ENCODE assay signal across 1 cellular context in genomic region chr1:235090406-235091069, GRCh38.
TF ChIP-seq lines count a peak whose summit lies in the region.

No MANE protein-coding gene starts in this region.

TF ChIP-seq in K562, 482 proteins besides CTCF, POLR2A, EP300 and RAD21 (continued from another document and continues in another):
- TF ChIP-seq HMGXB4 (CRISPR knock-in tag; IDR thresholded peaks at IDR 0.05) (no peak), MXI1 (IDR thresholded peaks at IDR 0.05; ENCODE audit: low read depth, low read length) (no peak), PHF20 (IDR thresholded peaks at IDR 0.05; ENCODE audit: partially characterized antibody) (no peak), BCOR (IDR thresholded peaks at IDR 0.05) (peak; percentile 59; the same call in 1 of the 2 replicates), NR2F6 (CRISPR knock-in tag; IDR thresholded peaks at IDR 0.05) (no peak), RB1 (IDR thresholded peaks at IDR 0.05; ENCODE audit: low read depth) (no peak; the same call in 1 of the 2 replicates), THRA (IDR thresholded peaks at IDR 0.05) (no peak), ETV5 (CRISPR knock-in tag; IDR thresholded peaks at IDR 0.05; ENCODE audit: low read depth) (no peak; the same call in 1 of the 2 replicates), MTA1 (IDR thresholded peaks at IDR 0.05; ENCODE audit: borderline replicate concordance) (peak; percentile 73; the same call in 1 of the 2 replicates), MCM7 (IDR thresholded peaks at IDR 0.05) (no peak), PTTG1 (tag; IDR thresholded peaks at IDR 0.05; ENCODE audit: low read depth) (no peak), ZNF511 (CRISPR knock-in tag; IDR thresholded peaks at IDR 0.05) (no peak; the same call in 1 of the 2 replicates), ESRRA (IDR thresholded peaks at IDR 0.05; ENCODE audit: borderline replicate concordance, low read depth) (no peak), CCAR2 (IDR thresholded peaks at IDR 0.05; ENCODE audit: low read depth, low read length) (no peak), IRF2 (CRISPR knock-in tag; IDR thresholded peaks at IDR 0.05) (no peak), SREBF2 (CRISPR knock-in tag; IDR thresholded peaks at IDR 0.05) (no peak), ZNF239 (CRISPR knock-in tag; IDR thresholded peaks at IDR 0.05) (no peak), TCF15 (CRISPR knock-in tag; IDR thresholded peaks at IDR 0.05) (no peak), XRCC3 (IDR thresholded peaks at IDR 0.05) (no peak), PATZ1 (CRISPR knock-in tag; IDR thresholded peaks at IDR 0.05; ENCODE audit: borderline replicate concordance) (no peak), SMARCA5 (IDR thresholded peaks at IDR 0.05) (no peak), BMI1 (IDR thresholded peaks at IDR 0.05; ENCODE audit: low read length) (no peak), WHSC1 (IDR thresholded peaks at IDR 0.05; ENCODE audit: low read length) (no peak), ELF4 (CRISPR knock-in tag; IDR thresholded peaks at IDR 0.05) (0 out of 2 replicates have a peak, but pooled peaks have one; percentile 5), TARDBP (IDR thresholded peaks at IDR 0.05) (peak; percentile 71; the same call in 1 of the 2 replicates)
- TF ChIP-seq, protein P1, sequence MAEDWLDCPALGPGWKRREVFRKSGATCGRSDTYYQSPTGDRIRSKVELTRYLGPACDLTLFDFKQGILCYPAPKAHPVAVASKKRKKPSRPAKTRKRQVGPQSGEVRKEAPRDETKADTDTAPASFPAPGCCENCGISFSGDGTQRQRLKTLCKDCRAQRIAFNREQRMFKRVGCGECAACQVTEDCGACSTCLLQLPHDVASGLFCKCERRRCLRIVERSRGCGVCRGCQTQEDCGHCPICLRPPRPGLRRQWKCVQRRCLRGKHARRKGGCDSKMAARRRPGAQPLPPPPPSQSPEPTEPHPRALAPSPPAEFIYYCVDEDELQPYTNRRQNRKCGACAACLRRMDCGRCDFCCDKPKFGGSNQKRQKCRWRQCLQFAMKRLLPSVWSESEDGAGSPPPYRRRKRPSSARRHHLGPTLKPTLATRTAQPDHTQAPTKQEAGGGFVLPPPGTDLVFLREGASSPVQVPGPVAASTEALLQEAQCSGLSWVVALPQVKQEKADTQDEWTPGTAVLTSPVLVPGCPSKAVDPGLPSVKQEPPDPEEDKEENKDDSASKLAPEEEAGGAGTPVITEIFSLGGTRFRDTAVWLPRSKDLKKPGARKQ (CRISPR knock-in tag; IDR thresholded peaks at IDR 0.05), result no peak
- TF ChIP-seq, protein P2, sequence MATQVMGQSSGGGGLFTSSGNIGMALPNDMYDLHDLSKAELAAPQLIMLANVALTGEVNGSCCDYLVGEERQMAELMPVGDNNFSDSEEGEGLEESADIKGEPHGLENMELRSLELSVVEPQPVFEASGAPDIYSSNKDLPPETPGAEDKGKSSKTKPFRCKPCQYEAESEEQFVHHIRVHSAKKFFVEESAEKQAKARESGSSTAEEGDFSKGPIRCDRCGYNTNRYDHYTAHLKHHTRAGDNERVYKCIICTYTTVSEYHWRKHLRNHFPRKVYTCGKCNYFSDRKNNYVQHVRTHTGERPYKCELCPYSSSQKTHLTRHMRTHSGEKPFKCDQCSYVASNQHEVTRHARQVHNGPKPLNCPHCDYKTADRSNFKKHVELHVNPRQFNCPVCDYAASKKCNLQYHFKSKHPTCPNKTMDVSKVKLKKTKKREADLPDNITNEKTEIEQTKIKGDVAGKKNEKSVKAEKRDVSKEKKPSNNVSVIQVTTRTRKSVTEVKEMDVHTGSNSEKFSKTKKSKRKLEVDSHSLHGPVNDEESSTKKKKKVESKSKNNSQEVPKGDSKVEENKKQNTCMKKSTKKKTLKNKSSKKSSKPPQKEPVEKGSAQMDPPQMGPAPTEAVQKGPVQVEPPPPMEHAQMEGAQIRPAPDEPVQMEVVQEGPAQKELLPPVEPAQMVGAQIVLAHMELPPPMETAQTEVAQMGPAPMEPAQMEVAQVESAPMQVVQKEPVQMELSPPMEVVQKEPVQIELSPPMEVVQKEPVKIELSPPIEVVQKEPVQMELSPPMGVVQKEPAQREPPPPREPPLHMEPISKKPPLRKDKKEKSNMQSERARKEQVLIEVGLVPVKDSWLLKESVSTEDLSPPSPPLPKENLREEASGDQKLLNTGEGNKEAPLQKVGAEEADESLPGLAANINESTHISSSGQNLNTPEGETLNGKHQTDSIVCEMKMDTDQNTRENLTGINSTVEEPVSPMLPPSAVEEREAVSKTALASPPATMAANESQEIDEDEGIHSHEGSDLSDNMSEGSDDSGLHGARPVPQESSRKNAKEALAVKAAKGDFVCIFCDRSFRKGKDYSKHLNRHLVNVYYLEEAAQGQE (CRISPR knock-in tag; IDR thresholded peaks at IDR 0.05; ENCODE audit: low read depth), result no peak
- TF ChIP-seq, protein P3, sequence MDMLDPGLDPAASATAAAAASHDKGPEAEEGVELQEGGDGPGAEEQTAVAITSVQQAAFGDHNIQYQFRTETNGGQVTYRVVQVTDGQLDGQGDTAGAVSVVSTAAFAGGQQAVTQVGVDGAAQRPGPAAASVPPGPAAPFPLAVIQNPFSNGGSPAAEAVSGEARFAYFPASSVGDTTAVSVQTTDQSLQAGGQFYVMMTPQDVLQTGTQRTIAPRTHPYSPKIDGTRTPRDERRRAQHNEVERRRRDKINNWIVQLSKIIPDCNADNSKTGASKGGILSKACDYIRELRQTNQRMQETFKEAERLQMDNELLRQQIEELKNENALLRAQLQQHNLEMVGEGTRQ (CRISPR knock-in tag; IDR thresholded peaks at IDR 0.05), result peak; percentile 69
- TF ChIP-seq, protein P4, sequence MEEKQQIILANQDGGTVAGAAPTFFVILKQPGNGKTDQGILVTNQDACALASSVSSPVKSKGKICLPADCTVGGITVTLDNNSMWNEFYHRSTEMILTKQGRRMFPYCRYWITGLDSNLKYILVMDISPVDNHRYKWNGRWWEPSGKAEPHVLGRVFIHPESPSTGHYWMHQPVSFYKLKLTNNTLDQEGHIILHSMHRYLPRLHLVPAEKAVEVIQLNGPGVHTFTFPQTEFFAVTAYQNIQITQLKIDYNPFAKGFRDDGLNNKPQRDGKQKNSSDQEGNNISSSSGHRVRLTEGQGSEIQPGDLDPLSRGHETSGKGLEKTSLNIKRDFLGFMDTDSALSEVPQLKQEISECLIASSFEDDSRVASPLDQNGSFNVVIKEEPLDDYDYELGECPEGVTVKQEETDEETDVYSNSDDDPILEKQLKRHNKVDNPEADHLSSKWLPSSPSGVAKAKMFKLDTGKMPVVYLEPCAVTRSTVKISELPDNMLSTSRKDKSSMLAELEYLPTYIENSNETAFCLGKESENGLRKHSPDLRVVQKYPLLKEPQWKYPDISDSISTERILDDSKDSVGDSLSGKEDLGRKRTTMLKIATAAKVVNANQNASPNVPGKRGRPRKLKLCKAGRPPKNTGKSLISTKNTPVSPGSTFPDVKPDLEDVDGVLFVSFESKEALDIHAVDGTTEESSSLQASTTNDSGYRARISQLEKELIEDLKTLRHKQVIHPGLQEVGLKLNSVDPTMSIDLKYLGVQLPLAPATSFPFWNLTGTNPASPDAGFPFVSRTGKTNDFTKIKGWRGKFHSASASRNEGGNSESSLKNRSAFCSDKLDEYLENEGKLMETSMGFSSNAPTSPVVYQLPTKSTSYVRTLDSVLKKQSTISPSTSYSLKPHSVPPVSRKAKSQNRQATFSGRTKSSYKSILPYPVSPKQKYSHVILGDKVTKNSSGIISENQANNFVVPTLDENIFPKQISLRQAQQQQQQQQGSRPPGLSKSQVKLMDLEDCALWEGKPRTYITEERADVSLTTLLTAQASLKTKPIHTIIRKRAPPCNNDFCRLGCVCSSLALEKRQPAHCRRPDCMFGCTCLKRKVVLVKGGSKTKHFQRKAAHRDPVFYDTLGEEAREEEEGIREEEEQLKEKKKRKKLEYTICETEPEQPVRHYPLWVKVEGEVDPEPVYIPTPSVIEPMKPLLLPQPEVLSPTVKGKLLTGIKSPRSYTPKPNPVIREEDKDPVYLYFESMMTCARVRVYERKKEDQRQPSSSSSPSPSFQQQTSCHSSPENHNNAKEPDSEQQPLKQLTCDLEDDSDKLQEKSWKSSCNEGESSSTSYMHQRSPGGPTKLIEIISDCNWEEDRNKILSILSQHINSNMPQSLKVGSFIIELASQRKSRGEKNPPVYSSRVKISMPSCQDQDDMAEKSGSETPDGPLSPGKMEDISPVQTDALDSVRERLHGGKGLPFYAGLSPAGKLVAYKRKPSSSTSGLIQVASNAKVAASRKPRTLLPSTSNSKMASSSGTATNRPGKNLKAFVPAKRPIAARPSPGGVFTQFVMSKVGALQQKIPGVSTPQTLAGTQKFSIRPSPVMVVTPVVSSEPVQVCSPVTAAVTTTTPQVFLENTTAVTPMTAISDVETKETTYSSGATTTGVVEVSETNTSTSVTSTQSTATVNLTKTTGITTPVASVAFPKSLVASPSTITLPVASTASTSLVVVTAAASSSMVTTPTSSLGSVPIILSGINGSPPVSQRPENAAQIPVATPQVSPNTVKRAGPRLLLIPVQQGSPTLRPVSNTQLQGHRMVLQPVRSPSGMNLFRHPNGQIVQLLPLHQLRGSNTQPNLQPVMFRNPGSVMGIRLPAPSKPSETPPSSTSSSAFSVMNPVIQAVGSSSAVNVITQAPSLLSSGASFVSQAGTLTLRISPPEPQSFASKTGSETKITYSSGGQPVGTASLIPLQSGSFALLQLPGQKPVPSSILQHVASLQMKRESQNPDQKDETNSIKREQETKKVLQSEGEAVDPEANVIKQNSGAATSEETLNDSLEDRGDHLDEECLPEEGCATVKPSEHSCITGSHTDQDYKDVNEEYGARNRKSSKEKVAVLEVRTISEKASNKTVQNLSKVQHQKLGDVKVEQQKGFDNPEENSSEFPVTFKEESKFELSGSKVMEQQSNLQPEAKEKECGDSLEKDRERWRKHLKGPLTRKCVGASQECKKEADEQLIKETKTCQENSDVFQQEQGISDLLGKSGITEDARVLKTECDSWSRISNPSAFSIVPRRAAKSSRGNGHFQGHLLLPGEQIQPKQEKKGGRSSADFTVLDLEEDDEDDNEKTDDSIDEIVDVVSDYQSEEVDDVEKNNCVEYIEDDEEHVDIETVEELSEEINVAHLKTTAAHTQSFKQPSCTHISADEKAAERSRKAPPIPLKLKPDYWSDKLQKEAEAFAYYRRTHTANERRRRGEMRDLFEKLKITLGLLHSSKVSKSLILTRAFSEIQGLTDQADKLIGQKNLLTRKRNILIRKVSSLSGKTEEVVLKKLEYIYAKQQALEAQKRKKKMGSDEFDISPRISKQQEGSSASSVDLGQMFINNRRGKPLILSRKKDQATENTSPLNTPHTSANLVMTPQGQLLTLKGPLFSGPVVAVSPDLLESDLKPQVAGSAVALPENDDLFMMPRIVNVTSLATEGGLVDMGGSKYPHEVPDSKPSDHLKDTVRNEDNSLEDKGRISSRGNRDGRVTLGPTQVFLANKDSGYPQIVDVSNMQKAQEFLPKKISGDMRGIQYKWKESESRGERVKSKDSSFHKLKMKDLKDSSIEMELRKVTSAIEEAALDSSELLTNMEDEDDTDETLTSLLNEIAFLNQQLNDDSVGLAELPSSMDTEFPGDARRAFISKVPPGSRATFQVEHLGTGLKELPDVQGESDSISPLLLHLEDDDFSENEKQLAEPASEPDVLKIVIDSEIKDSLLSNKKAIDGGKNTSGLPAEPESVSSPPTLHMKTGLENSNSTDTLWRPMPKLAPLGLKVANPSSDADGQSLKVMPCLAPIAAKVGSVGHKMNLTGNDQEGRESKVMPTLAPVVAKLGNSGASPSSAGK (IDR thresholded peaks at IDR 0.05), result peak; percentile 70
- TF ChIP-seq, protein P5, sequence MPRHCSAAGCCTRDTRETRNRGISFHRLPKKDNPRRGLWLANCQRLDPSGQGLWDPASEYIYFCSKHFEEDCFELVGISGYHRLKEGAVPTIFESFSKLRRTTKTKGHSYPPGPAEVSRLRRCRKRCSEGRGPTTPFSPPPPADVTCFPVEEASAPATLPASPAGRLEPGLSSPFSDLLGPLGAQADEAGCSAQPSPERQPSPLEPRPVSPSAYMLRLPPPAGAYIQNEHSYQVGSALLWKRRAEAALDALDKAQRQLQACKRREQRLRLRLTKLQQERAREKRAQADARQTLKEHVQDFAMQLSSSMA (CRISPR knock-in tag; IDR thresholded peaks at IDR 0.05), result no peak
